In the genomic region with DNA sequence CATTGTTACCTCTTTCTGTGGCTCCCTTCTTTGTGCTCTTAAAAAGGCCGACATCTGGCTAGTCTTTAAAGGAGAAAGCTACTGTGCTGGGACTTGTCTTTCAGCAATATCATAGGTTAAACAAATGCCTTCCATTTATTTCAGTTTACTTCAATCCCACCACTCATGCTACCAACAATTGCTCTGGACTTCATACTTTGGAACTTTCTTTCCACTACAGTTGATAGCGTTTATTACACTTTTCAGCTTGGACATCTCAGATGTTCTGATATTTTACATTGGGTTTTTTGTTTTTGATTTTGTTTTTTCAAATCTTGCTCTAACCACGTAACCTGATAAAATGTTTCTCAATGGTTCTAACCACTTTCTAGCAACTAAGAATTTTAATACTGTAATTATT, we compare ENCODE assay signal across 8 cellular contexts. TPM values are rescaled to one million over a fixed set of nuclear protein-coding genes. Genes with fewer than 3 reads are reported as not detected.
A peak's percentile ranks its signal among the peaks of the same experiment; 100 is the strongest.
DNase-seq lines count a peak whose midpoint lies in the region; ATAC-seq, FAIRE-seq and TF ChIP-seq lines count a peak whose summit lies in the region.

No MANE protein-coding gene starts in this region.

- no peak for TF ChIP-seq POLR2A in upper lobe of left lung (IDR thresholded peaks at IDR 0.05)

- DNase-seq in activated naive CD4-positive, alpha-beta T cell treated with anti-CD3 and anti-CD28 coated beads, Interleukin-2, amount 50 U/mL, for 16 hours: no peak
- DNase-seq in astrocyte (ENCODE audit: low read depth): no peak
- no peak for DNase-seq in memory B cell (ENCODE audit: low spot score in 2 of 2)
- DNase-seq in upper lobe of left lung: no peak
- DNase-seq in DMS114 treated with DMSO at 0.1 percent for 48 hours (lab: John Stamatoyannopoulos, UW; ENCODE audit: unreplicated experiment): no peak
- DNase-seq in NCI-H1048 (lab: John Stamatoyannopoulos, UW): no peak
- DNase-seq in cortex of kidney (lab: John Stamatoyannopoulos, UW): no peak

- peaks cover 14% of the 10 kb centered on the region for H3K36me3 Mint-ChIP-seq in activated naive CD4-positive, alpha-beta T cell treated with anti-CD3 and anti-CD28 coated beads, Interleukin-2, amount 50 U/mL, for 24 hours
- H3K36me3 Mint-ChIP-seq in astrocyte (ENCODE audit: low read depth, unreplicated experiment) (no peaks in the 10 kb centered on the region), memory B cell (peaks cover 4% of the 10 kb centered on the region)

- H3K4me2 ChIP-seq in astrocyte (ENCODE audit: low read length): peak overlapping the region; percentile 87

- H3K27ac Mint-ChIP-seq in activated naive CD4-positive, alpha-beta T cell treated with anti-CD3 and anti-CD28 coated beads, Interleukin-2, amount 50 U/mL, for 24 hours: peak overlapping the region; percentile 82
- peak overlapping the region; percentile 19 for H3K27ac Mint-ChIP-seq in astrocyte (ENCODE audit: unreplicated experiment)
- H3K27ac Mint-ChIP-seq in memory B cell: peak overlapping the region; percentile 90

- peaks cover 38% of the 10 kb centered on the region for H3K79me2 ChIP-seq in astrocyte (ENCODE audit: insufficient read depth, low read length)

- H3K4me3 Mint-ChIP-seq in activated naive CD4-positive, alpha-beta T cell treated with anti-CD3 and anti-CD28 coated beads, Interleukin-2, amount 50 U/mL, for 24 hours: peak overlapping the region; percentile 97
- H3K4me3 Mint-ChIP-seq in astrocyte (ENCODE audit: unreplicated experiment) (peak overlapping the region; percentile 95), memory B cell (peak overlapping the region; percentile 66)

- no peak for FAIRE-seq in astrocyte (lab: Jason Lieb, UNC)

- no peak for TF ChIP-seq EP300 in upper lobe of left lung (IDR thresholded peaks at IDR 0.05)

- peaks cover 20% of the 10 kb centered on the region for H4K20me1 ChIP-seq in astrocyte (ENCODE audit: insufficient read depth, low read length)

- TF ChIP-seq CTCF in astrocyte (IDR thresholded peaks at IDR 0.05; ENCODE audit: insufficient read depth, low read depth, low read length) (no peak), upper lobe of left lung (IDR thresholded peaks at IDR 0.05) (no peak)

- H3K9me3 Mint-ChIP-seq in activated naive CD4-positive, alpha-beta T cell treated with anti-CD3 and anti-CD28 coated beads, Interleukin-2, amount 50 U/mL, for 24 hours: no peaks in the 10 kb centered on the region
- no peaks in the 10 kb centered on the region for H3K9me3 Mint-ChIP-seq in astrocyte (ENCODE audit: unreplicated experiment)
- no peaks in the 10 kb centered on the region for H3K9me3 Mint-ChIP-seq in memory B cell

- H3K36me3 ChIP-seq in astrocyte (ENCODE audit: insufficient read depth, low read length) (peaks cover 6% of the 10 kb centered on the region), upper lobe of left lung (no peaks in the 10 kb centered on the region)

- ATAC-seq in memory B cell (ENCODE audit: low read depth) (no peak), upper lobe of left lung (ENCODE audit: low FRiP score in 2 of 2) (no peak)

- peaks cover 35% of the 10 kb centered on the region for H3K4me1 Mint-ChIP-seq in activated naive CD4-positive, alpha-beta T cell treated with anti-CD3 and anti-CD28 coated beads, Interleukin-2, amount 50 U/mL, for 24 hours
- H3K4me1 Mint-ChIP-seq in astrocyte (ENCODE audit: low read depth, unreplicated experiment): peaks cover 8% of the 10 kb centered on the region
- peaks cover 26% of the 10 kb centered on the region for H3K4me1 Mint-ChIP-seq in memory B cell

- H3K27me3 ChIP-seq in astrocyte (ENCODE audit: insufficient read depth, low read length): no peaks in the 10 kb centered on the region
- no peaks in the 10 kb centered on the region for H3K27me3 ChIP-seq in upper lobe of left lung

- H3K27me3 Mint-ChIP-seq in activated naive CD4-positive, alpha-beta T cell treated with anti-CD3 and anti-CD28 coated beads, Interleukin-2, amount 50 U/mL, for 24 hours: no peaks in the 10 kb centered on the region
- H3K27me3 Mint-ChIP-seq in astrocyte (ENCODE audit: low read depth, unreplicated experiment): no peaks in the 10 kb centered on the region
- H3K27me3 Mint-ChIP-seq in memory B cell: no peaks in the 10 kb centered on the region

- 55 to 60% methylated on average over 3 of the region's 3 CpGs for WGBS in upper lobe of left lung, 2 donors

- peak overlapping the region; percentile 97 for H3K27ac ChIP-seq in astrocyte (ENCODE audit: low read depth, low read length)
- peak overlapping the region; percentile 93 to 99 (median 96) for H3K27ac ChIP-seq in upper lobe of left lung

- H3K9ac ChIP-seq in astrocyte (ENCODE audit: low read length): peak overlapping the region; percentile 96

- peaks cover 16% of the 10 kb centered on the region for H3K4me1 ChIP-seq in astrocyte (ENCODE audit: insufficient read depth, low read length)
- peaks cover 20 to 34% (median 32%) of the 10 kb centered on the region in 4 donors for H3K4me1 ChIP-seq in upper lobe of left lung

- peak overlapping the region; percentile 98 for H3K4me3 ChIP-seq in astrocyte (ENCODE audit: insufficient read depth, low read depth, low read length)
- peak overlapping the region in 3 of 4 donors; percentile 64 to 95 (median 81) for H3K4me3 ChIP-seq in upper lobe of left lung

- H2AFZ ChIP-seq in astrocyte (ENCODE audit: low read depth, low read length): no peak overlapping the region

- H3K9me3 ChIP-seq in astrocyte (ENCODE audit: insufficient read depth, low read depth, low read length) (no peaks in the 10 kb centered on the region), upper lobe of left lung (no peaks in the 10 kb centered on the region)

RNA-seq across cellular contexts. Expression of a gene that starts 1.2 kb away (rescaled TPM):
- total RNA-seq in astrocyte (45.9 and 48.0 TPM in 2 replicates), upper lobe of left lung (10 to 100 TPM; 30.3 to 85.9 (median 32.0) TPM)

Comparison
In these comparisons a context has a peak if more than half of its experiments do, and no peak if none do; other contexts are left out.
1. H3K27ac Mint-ChIP-seq: peak in every context shown above with its lines; median percentile 90 in memory B cell; 82 in activated naive CD4-positive, alpha-beta T cell treated with anti-CD3 and anti-CD28 coated beads, Interleukin-2, amount 50 U/mL, for 24 hours; 19 in astrocyte.